In genomic region chrX:75784689-75785491, GRCh38 we compare ENCODE assay signal across 8 cellular contexts. TPM values are rescaled to one million over a fixed set of nuclear protein-coding genes. Genes with fewer than 3 reads are reported as not detected.
DNase-seq lines count a peak whose midpoint lies in the region; ATAC-seq and TF ChIP-seq lines count a peak whose summit lies in the region.

A gene with protein sequence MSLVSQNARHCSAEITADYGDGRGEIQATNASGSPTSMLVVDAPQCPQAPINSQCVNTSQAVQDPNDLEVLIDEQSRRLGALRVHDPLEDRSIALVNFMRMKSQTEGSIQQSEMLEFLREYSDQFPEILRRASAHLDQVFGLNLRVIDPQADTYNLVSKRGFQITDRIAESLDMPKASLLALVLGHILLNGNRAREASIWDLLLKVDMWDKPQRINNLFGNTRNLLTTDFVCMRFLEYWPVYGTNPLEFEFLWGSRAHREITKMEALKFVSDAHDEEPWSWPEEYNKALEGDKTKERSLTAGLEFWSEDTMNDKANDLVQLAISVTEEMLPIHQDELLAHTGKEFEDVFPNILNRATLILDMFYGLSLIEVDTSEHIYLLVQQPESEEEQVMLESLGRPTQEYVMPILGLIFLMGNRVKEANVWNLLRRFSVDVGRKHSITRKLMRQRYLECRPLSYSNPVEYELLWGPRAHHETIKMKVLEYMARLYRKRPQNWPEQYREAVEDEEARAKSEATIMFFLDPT (minus strand): TSS chrX:75785254. CDS start chrX:75785051, 203 bp downstream.

- intact Hi-C loops in IMR-90 (cut with micrococcal nuclease) (no loop called here), head of caudate nucleus (cut with DNase I) (no loop called here)

- dilution Hi-C loops in IMR-90 (cut with HindIII; ENCODE audit: low sequenced_read_pairs, unreplicated experiment) = no loop called here

- peak within 1 kb of the TSS; percentile 48 for H3K4me3 Mint-ChIP-seq in activated CD8-positive, alpha-beta T cell treated with anti-CD3 and anti-CD28 coated beads, Interleukin-2, amount 10 ng/mL, durations not matched to agents 7 days and 5 days

- H2BK120ac ChIP-seq in IMR-90 (ENCODE audit: low read depth, low read length) = no peak within 1 kb of the TSS

- no peak within 1 kb of the TSS for H2BK5ac ChIP-seq in IMR-90 (ENCODE audit: low read depth, low read length, poor library complexity, severe bottlenecking)

- no peak within 1 kb of the TSS for H2AK5ac ChIP-seq in IMR-90 (ENCODE audit: low read depth, low read length)

- peaks cover 4% of the 10 kb centered on the region for H3K27me3 Mint-ChIP-seq in activated CD8-positive, alpha-beta T cell treated with anti-CD3 and anti-CD28 coated beads, Interleukin-2, amount 10 ng/mL, durations not matched to agents 7 days and 5 days (ENCODE audit: low read depth)

- H3K9me3 ChIP-seq in IMR-90 (ENCODE audit: control insufficient read depth, insufficient read depth, low read length) = peaks cover 6% of the 10 kb centered on the region; the same call in 1 of the 2 replicates

- no peak within 1 kb of the TSS for H4K91ac ChIP-seq in IMR-90 (ENCODE audit: insufficient read depth, low read depth, low read length)

- POLR2A ChIA-PET in IMR-90 (lab: Charles Lee; ENCODE audit: unreplicated experiment) = no interaction called here
- POLR2A ChIA-PET in activated CD8-positive, alpha-beta T cell treated with anti-CD3 and anti-CD28 coated beads, Interleukin-2, amount 10 ng/mL, durations not matched to agents 7 days and 5 days (lab: Charles Lee) = no interaction called here

- no peak within 1 kb of the TSS for H2BK15ac ChIP-seq in IMR-90 (ENCODE audit: low read depth, low read length)

- H2AFZ ChIP-seq in IMR-90 (replicated peaks; ENCODE audit: low read length, poor library complexity) = peak within 1 kb of the TSS; percentile 27

- no TSS peak for BruUV-seq in IMR-90 (replicated peaks; lab: Mats Ljungman, UMichigan)

- TF ChIP-seq RAD21 in IMR-90 (IDR thresholded peaks at IDR 0.05; ENCODE audit: low read length) = no peak

- no peak within 1 kb of the TSS for H3K4me2 ChIP-seq in IMR-90 (ENCODE audit: low read depth, low read length)

- H3K4me3 ChIP-seq in IMR-90 (ENCODE audit: insufficient read depth, low read depth, low read length) = no peak within 1 kb of the TSS
- H3K4me3 ChIP-seq in foreskin fibroblast (ENCODE audit: low read depth in 1 of 2, low read length in 2 of 2) = no peak within 1 kb of the TSS

- no peaks in the 10 kb centered on the region for H3K36me3 Mint-ChIP-seq in activated CD8-positive, alpha-beta T cell treated with anti-CD3 and anti-CD28 coated beads, Interleukin-2, amount 10 ng/mL, durations not matched to agents 7 days and 5 days (ENCODE audit: low read depth)

- H3K27me3 ChIP-seq in IMR-90 (ENCODE audit: control insufficient read depth, insufficient read depth, low read length) = no peaks in the 10 kb centered on the region

- TF ChIP-seq POLR2A in IMR-90 (IDR thresholded peaks at IDR 0.05; ENCODE audit: low read depth, low read length) = no peak

- H3K9me1 ChIP-seq in IMR-90 (ENCODE audit: insufficient read depth, low read length) = no peaks in the 10 kb centered on the region

- H3K4me1 Mint-ChIP-seq in activated CD8-positive, alpha-beta T cell treated with anti-CD3 and anti-CD28 coated beads, Interleukin-2, amount 10 ng/mL, durations not matched to agents 7 days and 5 days (ENCODE audit: low read depth) = no peaks in the 10 kb centered on the region

- CTCF ChIA-PET in IMR-90 (lab: Yijun Ruan, JAX) = no interaction called here
- CTCF ChIA-PET in activated CD8-positive, alpha-beta T cell treated with anti-CD3 and anti-CD28 coated beads, Interleukin-2, amount 10 ng/mL, durations not matched to agents 7 days and 5 days (lab: Charles Lee) = no interaction called here

- H3K27ac Mint-ChIP-seq in activated CD8-positive, alpha-beta T cell treated with anti-CD3 and anti-CD28 coated beads, Interleukin-2, amount 10 ng/mL, durations not matched to agents 7 days and 5 days = no peak within 1 kb of the TSS

- H3K79me1 ChIP-seq in IMR-90 (ENCODE audit: low read depth in 1 of 2, low read length in 2 of 2) = no peaks in the 10 kb centered on the region

- no peak within 1 kb of the TSS for H3K23ac ChIP-seq in IMR-90 (ENCODE audit: low read depth, low read length)

- no peak within 1 kb of the TSS for H2BK20ac ChIP-seq in IMR-90 (ENCODE audit: low read depth, low read length)

- H3K4ac ChIP-seq in IMR-90 (ENCODE audit: low read depth, low read length) = no peak within 1 kb of the TSS

- no peak within 1 kb of the TSS for H3K14ac ChIP-seq in IMR-90 (replicated peaks; ENCODE audit: low read depth, low read length)

- H3K9ac ChIP-seq in IMR-90 (ENCODE audit: low read depth, low read length) = no peak within 1 kb of the TSS

- no peak for ATAC-seq in IMR-90 (ENCODE audit: low read depth)
- ATAC-seq in activated CD8-positive, alpha-beta T cell treated with anti-CD3 and anti-CD28 coated beads, Interleukin-2, amount 10 ng/mL, durations not matched to agents 7 days and 5 days = no peak

- in situ Hi-C loops in IMR-90 (cut with MboI; ENCODE audit: low sequenced_read_pairs) = no loop called here

- no peaks in the 10 kb centered on the region for H4K20me1 ChIP-seq in IMR-90 (ENCODE audit: insufficient read depth, low read length)

- no peak within 1 kb of the TSS for H3K27ac ChIP-seq in IMR-90 (ENCODE audit: insufficient read depth, low read length)

- DNase-seq in IMR-90 (no peak), head of caudate nucleus (peak; percentile 8 to 71 (median 37)), NK-92 (lab: John Stamatoyannopoulos, UW; ENCODE audit: unreplicated experiment) (no peak), NCI-H1436 treated with DMSO at 0.1 percent for 48 hours (lab: John Stamatoyannopoulos, UW) (no peak), iPS-NIHi7 (ENCODE audit: extremely low spot score) (no peak), foreskin fibroblast (no peak)
- no peak for DNase-seq in activated CD8-positive, alpha-beta T cell treated with anti-CD3 and anti-CD28 coated beads, Interleukin-2, amount 10 ng/mL, durations not matched to agents 7 days and 5 days
- peak; percentile 13 for DNase-seq in stimulated activated CD4-positive, alpha-beta T cell treated with anti-CD3 and anti-CD28 coated beads, Interleukin-12 subunit alpha, Interleukin-12 subunit beta, amount 100 ng/mL, for 4 hours

- no peak within 1 kb of the TSS for H2AK9ac ChIP-seq in IMR-90 (replicated peaks; ENCODE audit: low read depth, low read length, poor library complexity)

- H3K9me3 Mint-ChIP-seq in activated CD8-positive, alpha-beta T cell treated with anti-CD3 and anti-CD28 coated beads, Interleukin-2, amount 10 ng/mL, durations not matched to agents 7 days and 5 days (ENCODE audit: insufficient read depth) = no peaks in the 10 kb centered on the region

- 49% methylated on average over 13 of the region's 36 CpGs; no CpG with 5 or more reads in 1 of the 2 experiments for WGBS in IMR-90 (ENCODE audit: extremely low coverage in 2 of 2, insufficient read length in 1 of 2), 2 experiments

- no peak for TF ChIP-seq CTCF in IMR-90 (conservative IDR thresholded peaks at IDR 0.05; ENCODE audit: low read depth, low read length)
- TF ChIP-seq CTCF in foreskin fibroblast (IDR thresholded peaks at IDR 0.05; ENCODE audit: low read depth, low read length) = no peak

- H4K8ac ChIP-seq in IMR-90 (ENCODE audit: low read depth in 2 of 2, low read length in 2 of 2) = no peak within 1 kb of the TSS

- H3K18ac ChIP-seq in IMR-90 (ENCODE audit: low read depth, low read length) = no peak within 1 kb of the TSS

- no peaks in the 10 kb centered on the region for H3K36me3 ChIP-seq in IMR-90 (ENCODE audit: control insufficient read depth, insufficient read depth, low read length)

- no peak within 1 kb of the TSS for H4K5ac ChIP-seq in IMR-90 (ENCODE audit: low read depth, low read length)

- no peak within 1 kb of the TSS for H3K56ac ChIP-seq in IMR-90 (ENCODE audit: extremely low read depth, insufficient read depth, low read length)

- H3K4me1 ChIP-seq in IMR-90 (ENCODE audit: control insufficient read depth, insufficient read depth, low read length) = no peaks in the 10 kb centered on the region

TF ChIP-seq in IMR-90, 13 proteins besides CTCF, POLR2A, EP300 and RAD21 (continues in another document):
- no peak for TF ChIP-seq FOS (IDR thresholded peaks at IDR 0.05; ENCODE audit: low read depth, low read length)
- TF ChIP-seq MXI1 (IDR thresholded peaks at IDR 0.05; ENCODE audit: borderline replicate concordance, low read depth, low read length) = no peak
- TF ChIP-seq CHD1 (IDR thresholded peaks at IDR 0.05; ENCODE audit: low read depth, low read length) = no peak
- TF ChIP-seq, protein P1, sequence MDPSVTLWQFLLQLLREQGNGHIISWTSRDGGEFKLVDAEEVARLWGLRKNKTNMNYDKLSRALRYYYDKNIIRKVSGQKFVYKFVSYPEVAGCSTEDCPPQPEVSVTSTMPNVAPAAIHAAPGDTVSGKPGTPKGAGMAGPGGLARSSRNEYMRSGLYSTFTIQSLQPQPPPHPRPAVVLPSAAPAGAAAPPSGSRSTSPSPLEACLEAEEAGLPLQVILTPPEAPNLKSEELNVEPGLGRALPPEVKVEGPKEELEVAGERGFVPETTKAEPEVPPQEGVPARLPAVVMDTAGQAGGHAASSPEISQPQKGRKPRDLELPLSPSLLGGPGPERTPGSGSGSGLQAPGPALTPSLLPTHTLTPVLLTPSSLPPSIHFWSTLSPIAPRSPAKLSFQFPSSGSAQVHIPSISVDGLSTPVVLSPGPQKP (IDR thresholded peaks at IDR 0.05; ENCODE audit: borderline replicate concordance, low read depth, low read length) = no peak
- TF ChIP-seq BHLHE40 (IDR thresholded peaks at IDR 0.05; ENCODE audit: low read depth, low read length) = no peak
- TF ChIP-seq NFE2L2 (IDR thresholded peaks at IDR 0.05; ENCODE audit: low read depth, low read length) = no peak
- no peak for TF ChIP-seq MAZ (IDR thresholded peaks at IDR 0.05; ENCODE audit: borderline replicate concordance, low read depth, low read length)
- TF ChIP-seq CEBPB (IDR thresholded peaks at IDR 0.05; ENCODE audit: low read depth, low read length) = no peak
- no peak for TF ChIP-seq SMC3 (IDR thresholded peaks at IDR 0.05; ENCODE audit: low read depth, low read length)
- no peak for TF ChIP-seq RCOR1 (IDR thresholded peaks at IDR 0.05; ENCODE audit: insufficient replicate concordance, low read length)
- no peak for TF ChIP-seq MAFK (IDR thresholded peaks at IDR 0.05; ENCODE audit: low read depth, low read length)

RNA-seq across cellular contexts. Expression of the gene that starts here (rescaled TPM):
- not detected in 2 replicates for total RNA-seq in IMR-90 (2012; rRNA removed)
- not detected in 2 replicates for polyA plus RNA-seq in IMR-90 (2012; rRNA removed)
- polyA plus RNA-seq in IMR-90 (2012; cell fraction: cytosol; rRNA removed) = not detected in 2 replicates
- polyA plus RNA-seq in IMR-90 (2012; cell fraction: nucleus; rRNA removed; ENCODE audit: low replicate concordance) = not detected in 2 replicates
- total RNA-seq in activated CD8-positive, alpha-beta T cell treated with anti-CD3 and anti-CD28 coated beads, Interleukin-2, amount 10 ng/mL, durations not matched to agents 7 days and 5 days = not detected

Comparison
In these comparisons a context has a peak if more than half of its experiments do, and no peak if none do; other contexts are left out.
1. DNase-seq: peak in head of caudate nucleus (42 of 42) and stimulated activated CD4-positive, alpha-beta T cell treated with anti-CD3 and anti-CD28 coated beads, Interleukin-12 subunit alpha, Interleukin-12 subunit beta, amount 100 ng/mL, for 4 hours (single experiment); none in IMR-90 (single experiment), activated CD8-positive, alpha-beta T cell treated with anti-CD3 and anti-CD28 coated beads, Interleukin-2, amount 10 ng/mL, durations not matched to agents 7 days and 5 days (single experiment), NK-92 (single experiment), NCI-H1436 treated with DMSO at 0.1 percent for 48 hours (single experiment), iPS-NIHi7 (single experiment) and foreskin fibroblast (0 of 2).